ENCODE assay signal across 10 cellular contexts in genomic region chr2:99819766-99820165, GRCh38.
A peak's percentile ranks its signal among the peaks of the same experiment; 100 is the strongest.
DNase-seq lines count a peak whose midpoint lies in the region; ATAC-seq, FAIRE-seq and TF ChIP-seq lines count a peak whose summit lies in the region.
"Had no signal": no experiment of that assay in that cellular context is flagged by ENCODE, and none has a peak within 500 bp of the region (broad histone marks: within the 10 kb centered on the region; RNA-seq: fewer than 3 reads in every experiment).

No MANE protein-coding gene starts in this region.

- H3K36me3 Mint-ChIP-seq in stimulated activated naive B cell treated with anti-CD40 and anti-IgM and Interleukin-4, amounts not matched to agents 10 μg/mL and 1 μg/mL and 100 μg/mL, for 72 hours: peaks cover 32 to 58% of the 10 kb centered on the region in 2 donors

- H3K4me2 ChIP-seq in HCT116 (ENCODE audit: low read length) (no peak overlapping the region), endothelial cell of umbilical vein (ENCODE audit: insufficient read depth, low read length) (no peak overlapping the region), trophoblast cell (ENCODE audit: low read length) (no peak overlapping the region)

- CTCF ChIA-PET in HCT116 (lab: Charles Lee) (interaction anchor here (0.9 to 2.2 kb wide), 8 partner anchors 10 to 442 kb away, joined by 3 to 24 read pairs (median 6); no protein-coding TSS in a partner anchor), endothelial cell of umbilical vein (lab: Charles Lee) (interaction anchor here (0.6 to 3.1 kb wide), 60 partner anchors 10 to 561 kb away, joined by 3 to 109 read pairs (median 7); no protein-coding TSS in a partner anchor)

- H3K18ac ChIP-seq in trophoblast cell (ENCODE audit: low read length): no peak overlapping the region

- no peak overlapping the region for H4K12ac ChIP-seq in trophoblast cell (ENCODE audit: low read depth, low read length)

- TF ChIP-seq RAD21 in HCT116 (IDR thresholded peaks at IDR 0.05; ENCODE audit: low read depth): no peak

- peak overlapping the region; percentile 97 for H3K23ac ChIP-seq in trophoblast cell (ENCODE audit: low read length)

- no peak overlapping the region for H2BK120ac ChIP-seq in trophoblast cell (ENCODE audit: insufficient read depth, low read length, poor library complexity)

- H3K9me3 ChIP-seq in HCT116 (ENCODE audit: control insufficient read depth in 1 of 2, insufficient read depth in 1 of 2, low read depth in 1 of 2, low read length in 2 of 2) (no peaks in the 10 kb centered on the region), endothelial cell of umbilical vein (replicated peaks; ENCODE audit: control insufficient read depth, insufficient read depth, low read length) (no peaks in the 10 kb centered on the region), trophoblast cell (ENCODE audit: insufficient read depth, low read depth, low read length) (no peaks in the 10 kb centered on the region)
- H3K9me3 ChIP-seq: neutrophil had no signal

- TF ChIP-seq POLR2A in HCT116 (IDR thresholded peaks at IDR 0.05; ENCODE audit: borderline replicate concordance, extremely low read depth, insufficient read depth, insufficient read length): no peak
- TF ChIP-seq POLR2A in endothelial cell of umbilical vein (IDR thresholded peaks at IDR 0.05; ENCODE audit: low read depth, low read length): no peak

- dilution Hi-C loops in endothelial cell of umbilical vein (cut with MboI; ENCODE audit: extremely low pct_ligation_motif_present, low sequenced_read_pairs): no loop called here

- FAIRE-seq in endothelial cell of umbilical vein (lab: Jason Lieb, UNC): no peak

- DNase-seq in HCT116 (ENCODE audit: low read depth, low spot score) (no peak), NCI-H69 (lab: John Stamatoyannopoulos, UW) (peak; percentile 22), endothelial cell of umbilical vein (ENCODE audit: low read depth, low spot score) (peak; percentile 26), trophoblast cell (no peak), NCI-H2171 treated with DMSO at 0.1 percent for 48 hours (lab: John Stamatoyannopoulos, UW) (no peak)
- DNase-seq in stimulated activated naive B cell treated with anti-CD40 and anti-IgM and Interleukin-4, amounts not matched to agents 10 μg/mL and 1 μg/mL and 100 μg/mL, for 72 hours: no peak
- DNase-seq: central memory CD4-positive, alpha-beta T cell; stimulated activated CD4-positive, alpha-beta T cell treated with anti-CD3 and anti-CD28 coated beads, Interleukin-15, amount 100 ng/mL, for 24 hours had no signal

- H3K4me1 Mint-ChIP-seq in stimulated activated naive B cell treated with anti-CD40 and anti-IgM and Interleukin-4, amounts not matched to agents 10 μg/mL and 1 μg/mL and 100 μg/mL, for 72 hours: peaks cover 7 to 15% of the 10 kb centered on the region in 2 donors

- H3K9me2 ChIP-seq in HCT116 (ENCODE audit: insufficient read depth): no peaks in the 10 kb centered on the region

- ATAC-seq in HCT116: 0 out of 2 replicates have a peak, but pooled peaks have one; percentile 44
- ATAC-seq in esophagus mucosa: no peak
- no peak for ATAC-seq in stimulated activated naive B cell treated with anti-CD40 and anti-IgM and Interleukin-4, amounts not matched to agents 10 μg/mL and 1 μg/mL and 100 μg/mL, for 72 hours (replicated peaks)

- H2AFZ ChIP-seq in HCT116 (ENCODE audit: low read depth, low read length, poor library complexity, severe bottlenecking): no peak overlapping the region
- no peak overlapping the region for H2AFZ ChIP-seq in endothelial cell of umbilical vein (ENCODE audit: low read depth, low read length)
- H2AFZ ChIP-seq in trophoblast cell (ENCODE audit: insufficient read depth, low read length, poor library complexity): no peak overlapping the region

- no TSS peak for BruUV-seq in HCT116 (replicated peaks; lab: Mats Ljungman, UMichigan)
- BruUV-seq in endothelial cell of umbilical vein (replicated peaks; lab: Mats Ljungman, UMichigan): no TSS peak

- H3K9ac ChIP-seq in HCT116 (ENCODE audit: low read length): no peak overlapping the region
- H3K9ac ChIP-seq in endothelial cell of umbilical vein (replicated peaks; ENCODE audit: extremely low read depth, insufficient read depth, low read length): no peak overlapping the region
- no peak overlapping the region for H3K9ac ChIP-seq in trophoblast cell (ENCODE audit: low read length)

- no peak overlapping the region for H3K27ac Mint-ChIP-seq in stimulated activated naive B cell treated with anti-CD40 and anti-IgM and Interleukin-4, amounts not matched to agents 10 μg/mL and 1 μg/mL and 100 μg/mL, for 72 hours

- no peak overlapping the region for H3K14ac ChIP-seq in trophoblast cell (ENCODE audit: low read length)

- H3K4me3 ChIP-seq in HCT116 (replicated peaks in 1 of 2; ENCODE audit: low read depth in 1 of 2, low read length in 2 of 2) (no peak overlapping the region), endothelial cell of umbilical vein (replicated peaks in 1 of 3; ENCODE audit: insufficient read depth in 1 of 3, low read depth in 1 of 3, low read length in 3 of 3) (no peak overlapping the region), trophoblast cell (ENCODE audit: low read depth, low read length) (no peak overlapping the region)

- H3K4ac ChIP-seq in trophoblast cell (ENCODE audit: low read depth, low read length): no peak overlapping the region

- TF ChIP-seq CTCF in HCT116 (IDR thresholded peaks at IDR 0.05 in 2 of 3, conservative IDR thresholded peaks at IDR 0.05 in 1 of 3; ENCODE audit: borderline replicate concordance in 1 of 3, insufficient read depth in 1 of 3, low read depth in 2 of 3, low read length in 2 of 3) (no peak; a peak in 1 of 6 replicates), endothelial cell of umbilical vein (IDR thresholded peaks at IDR 0.05; ENCODE audit: extremely low read depth in 1 of 2, insufficient read depth in 1 of 2, low read depth in 1 of 2, low read length in 2 of 2) (peak in 1 of 2 donors; percentile 18)

- no peak overlapping the region for H3K27ac ChIP-seq in HCT116 (ENCODE audit: low read depth, low read length)
- H3K27ac ChIP-seq in endothelial cell of umbilical vein (ENCODE audit: insufficient read depth, low read depth, low read length): no peak overlapping the region
- H3K27ac ChIP-seq in trophoblast cell (ENCODE audit: low read depth, low read length): no peak overlapping the region
- H3K27ac ChIP-seq: neutrophil had no signal

- H3K9me3 Mint-ChIP-seq in stimulated activated naive B cell treated with anti-CD40 and anti-IgM and Interleukin-4, amounts not matched to agents 10 μg/mL and 1 μg/mL and 100 μg/mL, for 72 hours: peaks cover 0 to 8% of the 10 kb centered on the region in 2 donors

- H2BK5ac ChIP-seq in trophoblast cell (ENCODE audit: low read depth, low read length, poor library complexity): no peak overlapping the region

- H3K27me3 Mint-ChIP-seq in stimulated activated naive B cell treated with anti-CD40 and anti-IgM and Interleukin-4, amounts not matched to agents 10 μg/mL and 1 μg/mL and 100 μg/mL, for 72 hours: no peaks in the 10 kb centered on the region

- intact Hi-C loops in HCT116 (cut with micrococcal nuclease) (loop anchor here (1.0 kb wide), 1 partner anchor 424 kb away; no protein-coding TSS in a partner anchor), endothelial cell of umbilical vein (cut with micrococcal nuclease) (loop anchor here (1.0 to 10.0 kb wide), 6 partner anchors 41 to 565 kb away; no protein-coding TSS in a partner anchor)

- H2BK12ac ChIP-seq in trophoblast cell (ENCODE audit: low read length): peak overlapping the region; percentile 54

- RAD21 ChIA-PET in HCT116 (lab: Charles Lee; ENCODE audit: low non-redundant PET in 1 of 2, low total read pairs in 2 of 2, uncharacterized antibody in 2 of 2, unreplicated experiment in 2 of 2): interaction anchor here in 1 of 2 experiments (1.1 kb wide), 1 partner anchor 440 kb away, joined by 3 read pairs; no protein-coding TSS in a partner anchor

- no peak overlapping the region for H4K8ac ChIP-seq in trophoblast cell (ENCODE audit: low read depth, low read length)

- H3K79me1 ChIP-seq in trophoblast cell (ENCODE audit: low read length): peaks cover 8% of the 10 kb centered on the region

- H4K20me1 ChIP-seq in HCT116 (ENCODE audit: insufficient read depth) (no peaks in the 10 kb centered on the region), endothelial cell of umbilical vein (replicated peaks; ENCODE audit: control insufficient read depth, extremely low read depth, insufficient read depth, low read length) (no peaks in the 10 kb centered on the region)

- H3K4me1 ChIP-seq in HCT116 (ENCODE audit: control insufficient read depth in 1 of 2, insufficient read depth in 2 of 2, low read length in 2 of 2) (no peaks in the 10 kb centered on the region), endothelial cell of umbilical vein (ENCODE audit: control insufficient read depth, extremely low read depth, insufficient read depth, low read length) (peaks cover 3% of the 10 kb centered on the region), trophoblast cell (ENCODE audit: control insufficient read depth in 1 of 2, insufficient read depth in 2 of 2, low read length in 2 of 2) (peaks cover 2 to 11% of the 10 kb centered on the region in 2 experiments)

- no peaks in the 10 kb centered on the region for H3K79me2 ChIP-seq in HCT116 (ENCODE audit: insufficient read depth, low read length)
- H3K79me2 ChIP-seq in endothelial cell of umbilical vein (ENCODE audit: control insufficient read depth, insufficient read depth, low read length): no peaks in the 10 kb centered on the region
- H3K79me2 ChIP-seq in trophoblast cell (ENCODE audit: control insufficient read depth, insufficient read depth, low read length, poor library complexity): no peaks in the 10 kb centered on the region

- H3K27me3 ChIP-seq in HCT116 (ENCODE audit: insufficient read depth, low read length) (peaks cover 47% of the 10 kb centered on the region), endothelial cell of umbilical vein (ENCODE audit: control insufficient read depth in 2 of 2, insufficient read depth in 2 of 2, low read length in 2 of 2) (peaks cover 8 to 9% of the 10 kb centered on the region in 2 experiments), trophoblast cell (ENCODE audit: insufficient read depth, low read length) (no peaks in the 10 kb centered on the region)
- H3K27me3 ChIP-seq: neutrophil had no signal

- H3K4me3 Mint-ChIP-seq in stimulated activated naive B cell treated with anti-CD40 and anti-IgM and Interleukin-4, amounts not matched to agents 10 μg/mL and 1 μg/mL and 100 μg/mL, for 72 hours: no peak overlapping the region

- no peak overlapping the region for H4K91ac ChIP-seq in trophoblast cell (ENCODE audit: low read depth, low read length)

- H3K9me1 ChIP-seq in endothelial cell of umbilical vein (replicated peaks; ENCODE audit: control insufficient read depth, extremely low read depth, insufficient read depth, low read length): no peaks in the 10 kb centered on the region

- no peak overlapping the region for H2AK5ac ChIP-seq in trophoblast cell (ENCODE audit: low read length)

- POLR2A ChIA-PET in HCT116 (lab: Charles Lee): no interaction called here
- POLR2A ChIA-PET in endothelial cell of umbilical vein (lab: Charles Lee): interaction anchor here (1.4 kb wide), 1 partner anchor 60 kb away, joined by 3 read pairs; no protein-coding TSS in a partner anchor

- H3K36me3 ChIP-seq in HCT116 (ENCODE audit: control insufficient read depth in 1 of 2, insufficient read depth in 2 of 2, low read length in 2 of 2) (no peaks in the 10 kb centered on the region), endothelial cell of umbilical vein (ENCODE audit: control insufficient read depth in 2 of 2, extremely low read depth in 1 of 2, insufficient read depth in 2 of 2, low read length in 2 of 2) (no peaks in the 10 kb centered on the region), trophoblast cell (ENCODE audit: control insufficient read depth in 1 of 2, insufficient read depth in 2 of 2, low read length in 2 of 2) (no peaks in the 10 kb centered on the region)
- H3K36me3 ChIP-seq: neutrophil had no signal

- WGBS in trophoblast cell (ENCODE audit: extremely low coverage, insufficient coverage, insufficient read length): no CpG with 5 or more reads among the region's 7 CpGs

Comparison
In these comparisons a context has a peak if more than half of its experiments do, and no peak if none do; other contexts are left out.
1. DNase-seq: peak in NCI-H69 (single experiment) and endothelial cell of umbilical vein (single experiment); none in HCT116 (single experiment), trophoblast cell (0 of 2), stimulated activated naive B cell treated with anti-CD40 and anti-IgM and Interleukin-4, amounts not matched to agents 10 μg/mL and 1 μg/mL and 100 μg/mL, for 72 hours (single experiment) and NCI-H2171 treated with DMSO at 0.1 percent for 48 hours (single experiment).